ENCODE assay signal across 14 cellular contexts in genomic region chr1:205240569-205240968, GRCh38.
"Had no signal": no experiment of that assay in that cellular context is flagged by ENCODE, and none has a peak within 500 bp of the region (broad histone marks: within the 10 kb centered on the region; RNA-seq: fewer than 3 reads in every experiment).

No MANE protein-coding gene starts in this region.

- ATAC-seq: left lung; naive thymus-derived CD8-positive, alpha-beta T cell; stimulated activated naive CD8-positive, alpha-beta T cell treated with anti-CD3 and anti-CD28 coated beads, Interleukin-15, Interleukin-2, amounts not matched to agents 100 U/mL and 50 U/mL, for 24 hours had no signal

- H3K9me3 Mint-ChIP-seq: activated CD4-positive, alpha-beta T cell treated with anti-CD3 and anti-CD28 coated beads, Interleukin-2, amount 10 ng/mL, durations not matched to agents 7 days and 5 days; activated naive CD4-positive, alpha-beta T cell treated with anti-CD3 and anti-CD28 coated beads, Interleukin-2, amount 50 U/mL, for 72 hours; naive thymus-derived CD8-positive, alpha-beta T cell had no signal

- H3K27me3 Mint-ChIP-seq: activated CD4-positive, alpha-beta T cell treated with anti-CD3 and anti-CD28 coated beads, Interleukin-2, amount 10 ng/mL, durations not matched to agents 7 days and 5 days; progenitor cell of endocrine pancreas had no signal

- H3K4me3 Mint-ChIP-seq: activated CD4-positive, alpha-beta T cell treated with anti-CD3 and anti-CD28 coated beads, Interleukin-2, amount 10 ng/mL, durations not matched to agents 7 days and 5 days; naive thymus-derived CD8-positive, alpha-beta T cell had no signal

- DNase-seq: activated CD4-positive, alpha-beta T cell treated with anti-CD3 and anti-CD28 coated beads, Interleukin-2, amount 10 ng/mL, durations not matched to agents 7 days and 5 days; activated CD4-positive, CD25-positive, alpha-beta regulatory T cell treated with anti-CD3 and anti-CD28 coated beads, Interleukin-2, amount 50 U/mL, for 72 hours; cerebellar nuclear complex; cortex of kidney; effector CD4-positive, alpha-beta T cell; kidney; left lung; naive thymus-derived CD8-positive, alpha-beta T cell; stimulated activated CD4-positive, alpha-beta T cell treated with anti-CD3 and anti-CD28 coated beads, Interleukin-12 subunit alpha, Interleukin-12 subunit beta, amount 100 ng/mL, for 4 hours; stimulated activated CD4-positive, alpha-beta T cell treated with anti-CD3 and anti-CD28 coated beads, Interleukin-4, amount 100 ng/mL, for 4 hours; stimulated activated naive CD8-positive, alpha-beta T cell treated with anti-CD3 and anti-CD28 coated beads, Interleukin-15, Interleukin-2, amounts not matched to agents 100 U/mL and 50 U/mL, for 24 hours; T-helper 1 cell had no signal
